ENCODE assay signal across 8 cellular contexts in the genomic region with DNA sequence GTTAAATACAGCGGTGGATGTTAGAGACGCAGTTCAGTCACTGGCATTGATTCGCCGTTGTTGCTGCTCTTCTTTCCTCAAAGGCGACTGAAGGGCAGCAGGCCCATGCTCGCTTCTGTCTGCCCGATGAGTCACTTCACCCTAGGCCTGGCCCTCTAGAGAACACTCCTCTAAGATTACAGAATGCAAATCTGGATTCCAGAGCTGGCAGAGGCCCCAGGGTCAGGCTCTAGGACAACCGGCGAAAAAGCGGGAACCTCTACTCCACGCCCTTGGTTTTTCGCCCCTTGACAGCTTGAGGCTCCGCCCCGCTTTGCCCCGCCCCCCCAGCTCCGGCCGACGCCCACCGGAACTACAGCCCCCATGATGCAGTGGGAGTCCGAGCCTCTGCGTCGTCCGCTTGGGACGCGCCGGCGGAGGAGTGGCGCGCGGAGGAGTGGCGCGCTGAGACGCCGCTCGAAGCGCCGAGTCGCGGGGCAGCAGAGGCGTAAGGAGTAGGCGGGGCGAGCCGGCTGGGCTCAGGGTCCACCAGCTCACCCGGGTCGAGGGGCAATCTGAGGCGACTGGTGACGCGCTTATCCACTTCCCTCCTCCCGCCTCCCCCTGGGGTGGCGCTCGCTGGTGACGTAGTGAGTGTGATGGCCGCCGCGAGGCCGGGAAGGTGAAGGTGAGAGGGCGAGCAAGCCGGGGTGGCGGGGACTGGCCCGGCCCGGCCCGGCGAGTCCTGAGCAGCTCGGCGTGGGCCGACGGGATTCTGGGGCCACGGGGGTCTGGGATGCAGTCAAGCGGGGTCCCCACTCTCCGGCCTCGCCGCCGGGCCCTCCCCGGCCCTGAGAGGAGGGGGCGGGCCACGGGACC. TPM values are rescaled to one million over a fixed set of nuclear protein-coding genes. Genes with fewer than 3 reads are reported as not detected.
A peak's percentile ranks its signal among the peaks of the same experiment; 100 is the strongest.
DNase-seq lines count a peak whose midpoint lies in the region; ATAC-seq, FAIRE-seq and TF ChIP-seq lines count a peak whose summit lies in the region.

MFN2 (plus strand) TSS at position 627 of the 858 bp plus-strand sequence. CDS start 8,725 bp downstream, outside the sequence.

- H3K27me3 Mint-ChIP-seq in T-cell (no peaks in the 10 kb centered on the region), type B pancreatic cell (no peaks in the 10 kb centered on the region)

- H3K36me3 Mint-ChIP-seq in T-cell, result peaks cover 15% of the 10 kb centered on the region
- peaks cover 11% of the 10 kb centered on the region for H3K36me3 Mint-ChIP-seq in type B pancreatic cell

- CTCF ChIA-PET in T-cell (lab: Charles Lee), result interaction anchor here in 1 of 2 donors (0.6 to 1.4 kb wide), 4 partner anchors 10 to 249 kb away, joined by 3 to 7 read pairs (median 4); partner anchors contain the start of gene MIIP

- H3K27ac ChIP-seq in adipose tissue (ENCODE audit: low read depth, low read length), result peak within 1 kb of the TSS; percentile 10

- peak within 1 kb of the TSS; percentile 87 to 91 for H3K27ac Mint-ChIP-seq in T-cell
- H3K27ac Mint-ChIP-seq in type B pancreatic cell, result peak within 1 kb of the TSS; percentile 94

- POLR2A ChIA-PET in T-cell (lab: Charles Lee), result interaction anchor here (0.6 to 1.2 kb wide), 4 partner anchors 70 to 72 kb away, joined by 3 to 14 read pairs (median 4); no protein-coding TSS in a partner anchor

- H3K4me3 Mint-ChIP-seq in T-cell, result peak within 1 kb of the TSS; percentile 83 to 93 (median 90)
- peak within 1 kb of the TSS; percentile 99 for H3K4me3 Mint-ChIP-seq in type B pancreatic cell

- peak; percentile 99 for FAIRE-seq in GM12891 (lab: Jason Lieb, UNC)

- no peaks in the 10 kb centered on the region for H3K9me3 Mint-ChIP-seq in T-cell
- H3K9me3 Mint-ChIP-seq in type B pancreatic cell, result no peaks in the 10 kb centered on the region

- peak; percentile 98 for DNase-seq in GM12891 (ENCODE audit: insufficient read length, low spot score)
- peak; percentile 68 for DNase-seq in NCI-H1436 treated with DMSO at 0.1 percent for 48 hours (lab: John Stamatoyannopoulos, UW)
- peak; percentile 83 to 94 (median 91) for DNase-seq in T-cell
- peak; percentile 98 for DNase-seq in cardiac septum (ENCODE audit: low spot score)
- peak; percentile 94 for DNase-seq in pons (ENCODE audit: low spot score)
- DNase-seq in type B pancreatic cell (ENCODE audit: extremely low spot score, unreplicated experiment), result peak; percentile 98

- 0 to 1% (median 1%) methylated on average over 42 to 76 of the region's 76 CpGs for WGBS in adipose tissue, 3 donors

- H3K4me1 Mint-ChIP-seq in T-cell, result peaks cover 41 to 45% (median 44%) of the 10 kb centered on the region in 3 donors
- H3K4me1 Mint-ChIP-seq in type B pancreatic cell (ENCODE audit: unreplicated experiment), result peaks cover 21% of the 10 kb centered on the region

- TF ChIP-seq CTCF in type B pancreatic cell (conservative IDR thresholded peaks at IDR 0.05), result no peak

- intact Hi-C loops in cardiac septum (cut with DNase I), result loop anchor here (5.0 kb wide), 2 partner anchors 43 to 73 kb away; no protein-coding TSS in a partner anchor

- peak; percentile 89 for ATAC-seq in HG02840 (IDR thresholded peaks at IDR 0.05; ENCODE audit: low FRiP score, unreplicated experiment)
- ATAC-seq in T-cell (replicated peaks in 1 of 4), result peak; percentile 92 to 95 (median 93)

- peak; percentile 66 for TF ChIP-seq POLR2A in GM12891 (IDR thresholded peaks at IDR 0.05; ENCODE audit: low read depth, low read length)

TF ChIP-seq in GM12891, 5 proteins besides CTCF, POLR2A, EP300 and RAD21:
- TF ChIP-seq TAF1 (IDR thresholded peaks at IDR 0.05; ENCODE audit: low read depth, low read length) (peak; percentile 84), POU2F2 (IDR thresholded peaks at IDR 0.05; ENCODE audit: low read depth, low read length) (no peak), SPI1 (IDR thresholded peaks at IDR 0.05; ENCODE audit: low read depth, low read length) (peak; percentile 77), PAX5 (IDR thresholded peaks at IDR 0.05; ENCODE audit: insufficient read depth, low read length, severe bottlenecking) (no peak)

RNA-seq across cellular contexts. Expression of gene MFN2, which starts in this region (rescaled TPM):
- 29.8 TPM for polyA plus RNA-seq in GM12891 (2012; ENCODE audit: low read depth, missing spikeins)
- total RNA-seq in T-cell (10 to 100 TPM; 38.0 to 47.0 (median 40.7) TPM), cardiac septum (619 TPM), type B pancreatic cell (ENCODE audit: low replicate concordance) (71.4 and 72.3 TPM in 2 replicates)
- polyA plus RNA-seq in adipose tissue, result 10 to 100 TPM; 19.0 to 53.3 (median 50.5) TPM

Comparison
In these comparisons a context has a peak if more than half of its experiments do, and no peak if none do; other contexts are left out.
1. Peak in every context shown above with its lines: DNase-seq, ATAC-seq and H3K27ac ChIP-seq.